In the genomic region with DNA sequence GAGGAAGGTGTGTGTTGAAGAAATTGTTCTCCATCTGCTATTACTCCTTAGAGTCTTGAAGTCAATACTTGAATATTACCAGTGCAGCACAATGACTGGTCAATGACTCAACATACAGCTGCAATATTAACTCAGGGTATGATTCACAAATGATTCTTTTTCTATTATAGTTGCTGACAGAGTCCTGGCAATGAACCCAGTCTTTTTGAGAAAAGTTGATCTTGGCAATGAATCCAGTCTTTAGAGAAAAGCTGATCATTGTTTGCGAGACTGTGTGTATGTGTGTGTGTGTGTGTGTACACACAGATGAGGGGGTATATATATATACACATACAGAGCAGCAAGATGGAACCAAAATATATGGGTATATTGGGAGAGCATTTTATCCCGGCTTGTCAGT, we compare ENCODE assay signal across 14 cellular contexts.
DNase-seq lines count a peak whose midpoint lies in the region; ATAC-seq lines count a peak whose summit lies in the region.
"Had no signal": no experiment of that assay in that cellular context is flagged by ENCODE, and none has a peak within 500 bp of the region (broad histone marks: within the 10 kb centered on the region; RNA-seq: fewer than 3 reads in every experiment).

No MANE protein-coding gene starts in this region.

- H3K36me3 Mint-ChIP-seq in natural killer cell treated with Interleukin-12 subunit alpha and Interleukin-12 subunit beta and Interleukin-15 and Interleukin-18, amount 100 ng/mL, for 72 hours: peaks cover 4% of the 10 kb centered on the region

- ATAC-seq in natural killer cell treated with Interleukin-12 subunit alpha and Interleukin-12 subunit beta and Interleukin-15 and Interleukin-18, amount 100 ng/mL, for 72 hours: no peak
- no peak for ATAC-seq in GM21717 (IDR thresholded peaks at IDR 0.05; ENCODE audit: unreplicated experiment)
- ATAC-seq: activated T-helper 17 cell treated with anti-CD3 and anti-CD28 coated beads, Interleukin-2, amount 50 U/mL, for 72 hours had no signal

- H3K27me3 Mint-ChIP-seq in natural killer cell treated with Interleukin-12 subunit alpha and Interleukin-12 subunit beta and Interleukin-15 and Interleukin-18, amount 100 ng/mL, for 72 hours: no peaks in the 10 kb centered on the region
- H3K27me3 Mint-ChIP-seq: activated B cell treated with CpG ODN at 0.5 μM for 24 hours; activated T-helper 17 cell treated with anti-CD3 and anti-CD28 coated beads, Interleukin-2, amount 50 U/mL, for 72 hours had no signal

- no peak overlapping the region for H3K4me3 Mint-ChIP-seq in natural killer cell treated with Interleukin-12 subunit alpha and Interleukin-12 subunit beta and Interleukin-15 and Interleukin-18, amount 100 ng/mL, for 72 hours
- H3K4me3 Mint-ChIP-seq: activated B cell treated with CpG ODN at 0.5 μM for 24 hours; activated T-helper 17 cell treated with anti-CD3 and anti-CD28 coated beads, Interleukin-2, amount 50 U/mL, for 72 hours had no signal

- H3K27ac Mint-ChIP-seq in natural killer cell treated with Interleukin-12 subunit alpha and Interleukin-12 subunit beta and Interleukin-15 and Interleukin-18, amount 100 ng/mL, for 72 hours: no peak overlapping the region
- H3K27ac Mint-ChIP-seq: activated B cell treated with CpG ODN at 0.5 μM for 24 hours; activated T-helper 17 cell treated with anti-CD3 and anti-CD28 coated beads, Interleukin-2, amount 50 U/mL, for 72 hours had no signal

- H3K4me1 Mint-ChIP-seq in natural killer cell treated with Interleukin-12 subunit alpha and Interleukin-12 subunit beta and Interleukin-15 and Interleukin-18, amount 100 ng/mL, for 72 hours (ENCODE audit: low read depth in 2 of 2): no peaks in the 10 kb centered on the region
- H3K4me1 Mint-ChIP-seq: activated B cell treated with CpG ODN at 0.5 μM for 24 hours; activated T-helper 17 cell treated with anti-CD3 and anti-CD28 coated beads, Interleukin-2, amount 50 U/mL, for 72 hours had no signal

- H3K9me3 Mint-ChIP-seq in natural killer cell treated with Interleukin-12 subunit alpha and Interleukin-12 subunit beta and Interleukin-15 and Interleukin-18, amount 100 ng/mL, for 72 hours: peaks cover 11% of the 10 kb centered on the region

- DNase-seq in NCI-H1092 treated with DMSO at 0.1 percent for 48 hours (lab: John Stamatoyannopoulos, UW) (peak; percentile 0), NCI-H1092 (lab: John Stamatoyannopoulos, UW) (no peak), T1000 (lab: John Stamatoyannopoulos, UW) (peak; percentile 16), fibroblast of peridontal ligament (ENCODE audit: extremely low read depth) (peak; percentile 98), smooth muscle cell of the brain vasculature (ENCODE audit: low read depth, low spot score) (peak; percentile 83), hippocampal formation (lab: John Stamatoyannopoulos, UW) (no peak)
- no peak for DNase-seq in natural killer cell treated with Interleukin-12 subunit alpha and Interleukin-12 subunit beta and Interleukin-15 and Interleukin-18, amount 100 ng/mL, for 72 hours (ENCODE audit: low spot score)
- DNase-seq: 8988T, activated B cell treated with CpG ODN at 0.5 μM for 24 hours, GDM1, NCI-H2171 treated with DMSO at 0.1 percent for 48 hours, SJCRH30 had no signal

Comparison
In these comparisons a context has a peak if more than half of its experiments do, and no peak if none do; other contexts are left out.
1. DNase-seq: peak in NCI-H1092 treated with DMSO at 0.1 percent for 48 hours (single experiment), T1000 (single experiment), fibroblast of peridontal ligament (single experiment) and smooth muscle cell of the brain vasculature (single experiment); none in NCI-H1092 (single experiment), natural killer cell treated with Interleukin-12 subunit alpha and Interleukin-12 subunit beta and Interleukin-15 and Interleukin-18, amount 100 ng/mL, for 72 hours (single experiment) and hippocampal formation (0 of 2).